In the genomic region with DNA sequence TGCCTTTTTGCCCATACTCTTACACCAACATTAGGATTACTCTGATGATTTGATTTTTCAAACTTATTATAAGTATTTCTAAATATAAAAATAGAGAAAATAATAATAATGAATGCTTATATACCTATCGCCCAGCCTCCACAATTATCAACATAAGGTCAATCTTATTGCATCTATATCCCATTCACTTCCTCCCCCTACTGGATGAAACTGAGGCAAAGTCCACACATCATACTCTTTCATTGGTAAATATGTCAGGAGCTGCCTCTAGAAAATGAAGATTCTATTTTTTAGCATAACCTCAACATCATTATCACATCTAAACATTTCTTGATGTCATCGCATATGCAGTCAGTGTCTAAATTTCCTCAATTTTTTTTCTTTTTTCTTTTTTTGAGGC, we compare ENCODE assay signal across 18 cellular contexts. TPM values are rescaled to one million over a fixed set of nuclear protein-coding genes. Genes with fewer than 3 reads are reported as not detected.
DNase-seq lines count a peak whose midpoint lies in the region; ATAC-seq and TF ChIP-seq lines count a peak whose summit lies in the region.
"Had no signal": no experiment of that assay in that cellular context is flagged by ENCODE, and none has a peak within 500 bp of the region (broad histone marks: within the 10 kb centered on the region; RNA-seq: fewer than 3 reads in every experiment).

No MANE protein-coding gene starts in this region.

- H3K36me3 Mint-ChIP-seq in Calu3 (ENCODE audit: insufficient read depth, unreplicated experiment), result peaks cover 18% of the 10 kb centered on the region

- H3K4me3 ChIP-seq in choroid plexus epithelial cell (ENCODE audit: low read depth, low read length) (no peak overlapping the region), osteoblast (ENCODE audit: insufficient read depth, low read length) (no peak overlapping the region), trophoblast cell (ENCODE audit: low read depth, low read length) (no peak overlapping the region)
- H3K4me3 ChIP-seq: BLaER1 had no signal

- H3K23ac ChIP-seq in trophoblast cell (ENCODE audit: low read length), result no peak overlapping the region

- H4K8ac ChIP-seq in trophoblast cell (ENCODE audit: low read depth, low read length), result no peak overlapping the region

- intact Hi-C loops in Calu3 (cut with micrococcal nuclease; ENCODE audit: unreplicated experiment), result loop anchor here (2.0 to 5.0 kb wide), 3 partner anchors 72 to 202 kb away; a partner anchor contains a TSS

- WGBS in trophoblast cell (ENCODE audit: extremely low coverage, insufficient coverage, insufficient read length), result no CpG with 5 or more reads among the region's 2 CpGs

- no peak overlapping the region for H3K4me2 ChIP-seq in osteoblast (ENCODE audit: insufficient read depth, low read length)
- no peak overlapping the region for H3K4me2 ChIP-seq in trophoblast cell (ENCODE audit: low read length)
- H3K4me2 ChIP-seq: BLaER1 had no signal

- H2BK120ac ChIP-seq in trophoblast cell (ENCODE audit: insufficient read depth, low read length, poor library complexity), result no peak overlapping the region

- H4K91ac ChIP-seq in trophoblast cell (ENCODE audit: low read depth, low read length), result no peak overlapping the region

- H3K4me1 Mint-ChIP-seq in Calu3 (ENCODE audit: low read depth, unreplicated experiment), result peaks cover 84% of the 10 kb centered on the region

- H2AK5ac ChIP-seq in trophoblast cell (ENCODE audit: low read length), result no peak overlapping the region

- H3K27ac ChIP-seq in osteoblast (ENCODE audit: low read depth, low read length) (no peak overlapping the region), trophoblast cell (ENCODE audit: low read depth, low read length) (no peak overlapping the region)
- H3K27ac ChIP-seq: BLaER1 had no signal

- no TSS peak for BruUV-seq in Calu3 (replicated peaks; lab: Mats Ljungman, UMichigan)

- CTCF ChIA-PET in Calu3 (lab: Charles Lee), result interaction anchor here (0.8 to 2.5 kb wide), 7 partner anchors 39 to 169 kb away, joined by 3 to 9 read pairs (median 4); no protein-coding TSS in a partner anchor

- H3K79me2 ChIP-seq in osteoblast (ENCODE audit: insufficient read depth, low read length) (no peaks in the 10 kb centered on the region), trophoblast cell (ENCODE audit: control insufficient read depth, insufficient read depth, low read length, poor library complexity) (no peaks in the 10 kb centered on the region)

- H2BK5ac ChIP-seq in trophoblast cell (ENCODE audit: low read depth, low read length, poor library complexity), result no peak overlapping the region

- no peak overlapping the region for H3K4ac ChIP-seq in trophoblast cell (ENCODE audit: low read depth, low read length)

- peak overlapping the region; percentile 50 for H3K27ac Mint-ChIP-seq in Calu3 (ENCODE audit: unreplicated experiment)
- H3K27ac Mint-ChIP-seq: activated CD4-positive, alpha-beta T cell treated with anti-CD3 and anti-CD28 coated beads for 36 hours had no signal

- H4K12ac ChIP-seq in trophoblast cell (ENCODE audit: low read depth, low read length), result no peak overlapping the region

- H3K4me3 Mint-ChIP-seq in Calu3 (ENCODE audit: low read depth, unreplicated experiment), result no peak overlapping the region
- H3K4me3 Mint-ChIP-seq: activated CD4-positive, alpha-beta T cell treated with anti-CD3 and anti-CD28 coated beads for 36 hours had no signal

- H3K14ac ChIP-seq in trophoblast cell (ENCODE audit: low read length), result no peak overlapping the region

- H3K79me1 ChIP-seq in trophoblast cell (ENCODE audit: low read length), result no peaks in the 10 kb centered on the region

- no peak overlapping the region for H2BK12ac ChIP-seq in trophoblast cell (ENCODE audit: low read length)

- H3K27me3 ChIP-seq in osteoblast (ENCODE audit: insufficient read depth, low read length) (no peaks in the 10 kb centered on the region), trophoblast cell (ENCODE audit: insufficient read depth, low read length) (no peaks in the 10 kb centered on the region)
- H3K27me3 ChIP-seq: BLaER1 had no signal

- no peak overlapping the region for H3K9ac ChIP-seq in trophoblast cell (ENCODE audit: low read length)
- H3K9ac ChIP-seq: BLaER1 had no signal

- H3K36me3 ChIP-seq in osteoblast (ENCODE audit: insufficient read depth, low read length) (no peaks in the 10 kb centered on the region), trophoblast cell (ENCODE audit: control insufficient read depth in 1 of 2, insufficient read depth in 2 of 2, low read length in 2 of 2) (no peaks in the 10 kb centered on the region)
- H3K36me3 ChIP-seq: BLaER1 had no signal

- DNase-seq in Calu3 (no peak), NCI-H460 (ENCODE audit: extremely low read depth, low read depth) (peak; percentile 26), choroid plexus epithelial cell (ENCODE audit: low read depth) (peak; percentile 29), osteoblast (ENCODE audit: insufficient read length, low spot score, missing footprints) (no peak), trophoblast cell (no peak), dedifferentiated amniotic fluid mesenchymal stem cell (ENCODE audit: extremely low spot score) (no peak)
- DNase-seq: activated CD4-positive, alpha-beta T cell treated with anti-CD3 and anti-CD28 coated beads for 36 hours; activated effector memory CD4-positive, alpha-beta T cell treated with Interleukin-2 at 50 U/mL for 16 hours; head of caudate nucleus; Karpas-422; mesendoderm; NCI-H1417 treated with DMSO at 0.1 percent for 48 hours; NCI-H2171 treated with DMSO at 0.1 percent for 48 hours; SHP77; stimulated activated CD4-positive, alpha-beta T cell treated with anti-CD3 and anti-CD28 coated beads, Interleukin-4, amount 100 ng/mL, for 4 hours had no signal

- H3K18ac ChIP-seq in trophoblast cell (ENCODE audit: low read length), result no peak overlapping the region

- TF ChIP-seq CTCF in Calu3 (IDR thresholded peaks at IDR 0.05; ENCODE audit: unreplicated experiment) (peak; percentile 24), choroid plexus epithelial cell (conservative IDR thresholded peaks at IDR 0.05; ENCODE audit: low read depth, low read length) (peak; percentile 41), osteoblast (IDR thresholded peaks at IDR 0.05; ENCODE audit: extremely low read depth, low read depth, low read length) (peak; percentile 11)

- no peaks in the 10 kb centered on the region for H3K27me3 Mint-ChIP-seq in Calu3 (ENCODE audit: unreplicated experiment)

- H4K20me1 ChIP-seq in osteoblast (ENCODE audit: insufficient read depth, low read length), result no peaks in the 10 kb centered on the region
- H4K20me1 ChIP-seq: BLaER1 had no signal

- no peak overlapping the region for H2AFZ ChIP-seq in osteoblast (ENCODE audit: low read length)
- H2AFZ ChIP-seq in trophoblast cell (ENCODE audit: insufficient read depth, low read length, poor library complexity), result no peak overlapping the region

- no peaks in the 10 kb centered on the region for H3K9me3 Mint-ChIP-seq in Calu3 (ENCODE audit: low read depth, unreplicated experiment)

- ATAC-seq in HG03175 (IDR thresholded peaks at IDR 0.05; ENCODE audit: unreplicated experiment), result no peak
- no peak for ATAC-seq in GM19023 (IDR thresholded peaks at IDR 0.05; ENCODE audit: unreplicated experiment)
- ATAC-seq: activated CD4-positive, alpha-beta T cell treated with anti-CD3 and anti-CD28 coated beads for 36 hours had no signal

- H3K4me1 ChIP-seq in osteoblast (ENCODE audit: insufficient read depth, low read length) (peaks cover 15% of the 10 kb centered on the region), trophoblast cell (ENCODE audit: control insufficient read depth in 1 of 2, insufficient read depth in 2 of 2, low read length in 2 of 2) (peaks cover 4 to 5% of the 10 kb centered on the region in 2 experiments)
- H3K4me1 ChIP-seq: BLaER1 had no signal

- H3K9me3 ChIP-seq in osteoblast (ENCODE audit: low read depth, low read length) (no peaks in the 10 kb centered on the region), trophoblast cell (ENCODE audit: insufficient read depth, low read depth, low read length) (no peaks in the 10 kb centered on the region)
- H3K9me3 ChIP-seq: BLaER1 had no signal

RNA-seq across cellular contexts. Expression of a gene that starts 44.3 kb away (rescaled TPM):
- total RNA-seq in Calu3 (2022), result 21.9 and 25.1 TPM in 2 replicates
- total RNA-seq in NCI-H460 (2014; rRNA removed; shearing (Covaris generic)), result 8.4 and 10.6 TPM in 2 replicates
- 17.8 and 19.7 TPM in 2 replicates for polyA plus RNA-seq in NCI-H460 (2014; cell fraction: nucleus; rRNA removed)
- total RNA-seq in osteoblast, result 2.9 and 4.0 TPM in 2 replicates
- 2.5 and 2.7 TPM in 2 replicates for polyA plus RNA-seq in trophoblast cell (2013)

Comparison
In these comparisons a context has a peak if more than half of its experiments do, and no peak if none do; other contexts are left out.
1. DNase-seq: peak in NCI-H460 (single experiment) and choroid plexus epithelial cell (single experiment); none in Calu3 (single experiment), osteoblast (single experiment), trophoblast cell (0 of 2) and dedifferentiated amniotic fluid mesenchymal stem cell (single experiment).
2. Peak in every context shown above with its lines, with median percentiles within 50 percentile points of each other: CTCF ChIP-seq.